Comparison of ENCODE assay signal across 22 cellular contexts in genomic region chr5:5306696-5307095, GRCh38.
A peak's percentile ranks its signal among the peaks of the same experiment; 100 is the strongest.
DNase-seq lines count a peak whose midpoint lies in the region; ATAC-seq and TF ChIP-seq lines count a peak whose summit lies in the region.
"Had no signal": no experiment of that assay in that cellular context is flagged by ENCODE, and none has a peak within 500 bp of the region (broad histone marks: within the 10 kb centered on the region; RNA-seq: fewer than 3 reads in every experiment).

No MANE protein-coding gene starts in this region.

- H3K9ac ChIP-seq in IMR-90 (ENCODE audit: low read depth, low read length) (no peak overlapping the region), endodermal cell (ENCODE audit: extremely low read depth, low read length, poor library complexity, severe bottlenecking) (no peak overlapping the region)
- H3K9ac ChIP-seq: parathyroid adenoma had no signal

- CTCF ChIA-PET in BJ (lab: Yijun Ruan, JAX): interaction anchor here (1.0 kb wide), 1 partner anchor 166 kb away, joined by 5 read pairs; the partner anchor contains the start of gene ADAMTS16
- CTCF ChIA-PET in IMR-90 (lab: Yijun Ruan, JAX): no interaction called here
- CTCF ChIA-PET in activated CD8-positive, alpha-beta memory T cell treated with anti-CD3 and anti-CD28 coated beads, Interleukin-2, amount 10 ng/mL, durations not matched to agents 7 days and 5 days (lab: Charles Lee): no interaction called here

- H2BK15ac ChIP-seq in IMR-90 (ENCODE audit: low read depth, low read length): no peak overlapping the region

- no peaks in the 10 kb centered on the region for H4K20me1 ChIP-seq in IMR-90 (ENCODE audit: insufficient read depth, low read length)

- H3K27me3 Mint-ChIP-seq in endodermal cell (ENCODE audit: insufficient read depth): no peaks in the 10 kb centered on the region
- H3K27me3 Mint-ChIP-seq in T-helper 2 cell treated with Interferon-gamma antibody and Interleukin-4, amounts not matched to agents 5 μg/mL and 100 μg/mL, for 36 hours (ENCODE audit: low read depth): no peaks in the 10 kb centered on the region
- H3K27me3 Mint-ChIP-seq in activated CD8-positive, alpha-beta memory T cell treated with anti-CD3 and anti-CD28 coated beads, Interleukin-2, amount 10 ng/mL, durations not matched to agents 7 days and 5 days: no peaks in the 10 kb centered on the region
- H3K27me3 Mint-ChIP-seq: activated B cell treated with CpG ODN at 0.5 μM for 24 hours had no signal

- no peak overlapping the region for H3K14ac ChIP-seq in IMR-90 (replicated peaks; ENCODE audit: low read depth, low read length)

- DNase-seq in BJ (ENCODE audit: low read depth) (peak; percentile 75), IMR-90 (peak; percentile 4), endodermal cell (peak; percentile 60), KBM-7 (no peak), NCI-H748 (lab: John Stamatoyannopoulos, UW; ENCODE audit: unreplicated experiment) (no peak)
- DNase-seq in T-helper 2 cell treated with Interferon-gamma antibody and Interleukin-4, amounts not matched to agents 5 μg/mL and 100 μg/mL, for 36 hours (ENCODE audit: low spot score): no peak
- no peak for DNase-seq in activated CD8-positive, alpha-beta memory T cell treated with anti-CD3 and anti-CD28 coated beads, Interleukin-2, amount 10 ng/mL, durations not matched to agents 7 days and 5 days
- DNase-seq: activated B cell treated with CpG ODN at 0.5 μM for 24 hours; activated gamma-delta T cell; AML-193; aorta; cortex of kidney; hypothalamus; MM.1S; NCI-H1930; NCI-H526 treated with DMSO at 0.1 percent for 48 hours; Peyer's patch; stimulated activated naive CD8-positive, alpha-beta T cell treated with anti-CD3 and anti-CD28 coated beads, Interleukin-15, Interleukin-2, amounts not matched to agents 100 U/mL and 50 U/mL, for 24 hours; T-helper 1 cell; upper lobe of right lung had no signal

- no peak overlapping the region for H4K8ac ChIP-seq in IMR-90 (ENCODE audit: low read depth in 2 of 2, low read length in 2 of 2)

- no peaks in the 10 kb centered on the region for H3K9me1 ChIP-seq in IMR-90 (ENCODE audit: insufficient read depth, low read length)

- H3K36me3 Mint-ChIP-seq in endodermal cell (ENCODE audit: low read depth): peaks cover 12% of the 10 kb centered on the region
- H3K36me3 Mint-ChIP-seq in T-helper 2 cell treated with Interferon-gamma antibody and Interleukin-4, amounts not matched to agents 5 μg/mL and 100 μg/mL, for 36 hours (ENCODE audit: low read depth): no peaks in the 10 kb centered on the region
- no peaks in the 10 kb centered on the region for H3K36me3 Mint-ChIP-seq in activated CD8-positive, alpha-beta memory T cell treated with anti-CD3 and anti-CD28 coated beads, Interleukin-2, amount 10 ng/mL, durations not matched to agents 7 days and 5 days

- no peak overlapping the region for H2AK9ac ChIP-seq in IMR-90 (replicated peaks; ENCODE audit: low read depth, low read length, poor library complexity)

- peaks cover 7% of the 10 kb centered on the region for H3K9me3 Mint-ChIP-seq in endodermal cell
- peaks cover 6% of the 10 kb centered on the region for H3K9me3 Mint-ChIP-seq in T-helper 2 cell treated with Interferon-gamma antibody and Interleukin-4, amounts not matched to agents 5 μg/mL and 100 μg/mL, for 36 hours
- H3K9me3 Mint-ChIP-seq in activated CD8-positive, alpha-beta memory T cell treated with anti-CD3 and anti-CD28 coated beads, Interleukin-2, amount 10 ng/mL, durations not matched to agents 7 days and 5 days (ENCODE audit: low read depth): peaks cover 8% of the 10 kb centered on the region

- intact Hi-C loops in IMR-90 (cut with micrococcal nuclease): no loop called here

- no peak overlapping the region for H3K4me3 Mint-ChIP-seq in endodermal cell
- H3K4me3 Mint-ChIP-seq in T-helper 2 cell treated with Interferon-gamma antibody and Interleukin-4, amounts not matched to agents 5 μg/mL and 100 μg/mL, for 36 hours: no peak overlapping the region
- H3K4me3 Mint-ChIP-seq in activated CD8-positive, alpha-beta memory T cell treated with anti-CD3 and anti-CD28 coated beads, Interleukin-2, amount 10 ng/mL, durations not matched to agents 7 days and 5 days: no peak overlapping the region
- H3K4me3 Mint-ChIP-seq: activated B cell treated with CpG ODN at 0.5 μM for 24 hours had no signal

- H2AFZ ChIP-seq in IMR-90 (replicated peaks; ENCODE audit: low read length, poor library complexity): peak overlapping the region; percentile 32
- H2AFZ ChIP-seq: parathyroid adenoma had no signal

- TF ChIP-seq POLR2A in IMR-90 (IDR thresholded peaks at IDR 0.05; ENCODE audit: low read depth, low read length): no peak

- H3K4me3 ChIP-seq in BJ (ENCODE audit: low read depth, low read length): no peak overlapping the region
- no peak overlapping the region for H3K4me3 ChIP-seq in IMR-90 (ENCODE audit: insufficient read depth, low read depth, low read length)
- H3K4me3 ChIP-seq in endodermal cell (ENCODE audit: low read length): no peak overlapping the region
- H3K4me3 ChIP-seq in mesodermal cell (ENCODE audit: extremely low read depth, insufficient read depth, low read length, poor library complexity, severe bottlenecking): no peak overlapping the region
- H3K4me3 ChIP-seq: Peyer's patch, upper lobe of right lung had no signal

- peak; percentile 32; the same call in 1 of the 2 replicates for ATAC-seq in IMR-90 (ENCODE audit: low read depth)
- ATAC-seq in activated CD8-positive, alpha-beta memory T cell treated with anti-CD3 and anti-CD28 coated beads, Interleukin-2, amount 10 ng/mL, durations not matched to agents 7 days and 5 days: no peak
- ATAC-seq: stimulated activated naive CD8-positive, alpha-beta T cell treated with anti-CD3 and anti-CD28 coated beads, Interleukin-15, Interleukin-2, amounts not matched to agents 100 U/mL and 50 U/mL, for 24 hours; upper lobe of right lung had no signal

- WGBS in IMR-90 (ENCODE audit: extremely low coverage in 2 of 2, insufficient read length in 1 of 2), 2 experiments: no CpG with 5 or more reads among the region's 7 CpGs
- WGBS in endodermal cell (ENCODE audit: insufficient coverage in 1 of 2, insufficient read length in 1 of 2), 2 experiments: 87 to 89% methylated on average over 4 to 7 of the region's 7 CpGs
- 94% methylated on average over 4 to 5 of the region's 7 CpGs for WGBS in mesodermal cell (ENCODE audit: insufficient coverage in 2 of 2), 2 experiments

- no peaks in the 10 kb centered on the region for H3K79me1 ChIP-seq in IMR-90 (ENCODE audit: low read depth in 1 of 2, low read length in 2 of 2)

- H4K91ac ChIP-seq in IMR-90 (ENCODE audit: insufficient read depth, low read depth, low read length): no peak overlapping the region

- no peaks in the 10 kb centered on the region; the same call in 1 of the 2 replicates for H3K27me3 ChIP-seq in BJ (ENCODE audit: control insufficient read depth, insufficient read depth, low read length)
- H3K27me3 ChIP-seq in IMR-90 (ENCODE audit: control insufficient read depth, insufficient read depth, low read length): no peaks in the 10 kb centered on the region
- H3K27me3 ChIP-seq in endodermal cell (ENCODE audit: control insufficient read depth, insufficient read depth, low read length, poor library complexity, severe bottlenecking): no peaks in the 10 kb centered on the region
- H3K27me3 ChIP-seq: Peyer's patch, upper lobe of right lung had no signal

- no peak overlapping the region for H3K56ac ChIP-seq in IMR-90 (ENCODE audit: extremely low read depth, insufficient read depth, low read length)

- H3K27ac ChIP-seq in IMR-90 (ENCODE audit: insufficient read depth, low read length) (no peak overlapping the region), endodermal cell (ENCODE audit: low read depth, low read length) (no peak overlapping the region), mesodermal cell (ENCODE audit: low read depth, low read length, severe bottlenecking) (peak overlapping the region; percentile 50)
- H3K27ac ChIP-seq: parathyroid adenoma, Peyer's patch, upper lobe of right lung had no signal

- no peaks in the 10 kb centered on the region for H3K4me1 ChIP-seq in IMR-90 (ENCODE audit: control insufficient read depth, insufficient read depth, low read length)
- no peaks in the 10 kb centered on the region for H3K4me1 ChIP-seq in endodermal cell (ENCODE audit: control insufficient read depth, insufficient read depth, low read length)
- H3K4me1 ChIP-seq in mesodermal cell (ENCODE audit: control insufficient read depth, insufficient read depth, low read length, poor library complexity, severe bottlenecking): peaks cover 19% of the 10 kb centered on the region
- H3K4me1 ChIP-seq: parathyroid adenoma, Peyer's patch, upper lobe of right lung had no signal

- TF ChIP-seq CTCF in BJ (IDR thresholded peaks at IDR 0.05; ENCODE audit: insufficient read depth, low read depth, low read length): no peak
- TF ChIP-seq CTCF in IMR-90 (conservative IDR thresholded peaks at IDR 0.05; ENCODE audit: low read depth, low read length): no peak
- TF ChIP-seq CTCF in endodermal cell (conservative IDR thresholded peaks at IDR 0.05): no peak

- no peak overlapping the region for H3K4ac ChIP-seq in IMR-90 (ENCODE audit: low read depth, low read length)

- H3K9me3 ChIP-seq in IMR-90 (ENCODE audit: control insufficient read depth, insufficient read depth, low read length): peaks cover 33% of the 10 kb centered on the region
- no peaks in the 10 kb centered on the region for H3K9me3 ChIP-seq in endodermal cell (ENCODE audit: control insufficient read depth, low read length)
- peaks cover 6% of the 10 kb centered on the region for H3K9me3 ChIP-seq in mesodermal cell (ENCODE audit: control insufficient read depth, low read length)

- no peak overlapping the region for H3K18ac ChIP-seq in IMR-90 (ENCODE audit: low read depth, low read length)

- no peaks in the 10 kb centered on the region for H3K4me1 Mint-ChIP-seq in endodermal cell
- no peaks in the 10 kb centered on the region for H3K4me1 Mint-ChIP-seq in T-helper 2 cell treated with Interferon-gamma antibody and Interleukin-4, amounts not matched to agents 5 μg/mL and 100 μg/mL, for 36 hours (ENCODE audit: low read depth)
- no peaks in the 10 kb centered on the region for H3K4me1 Mint-ChIP-seq in activated CD8-positive, alpha-beta memory T cell treated with anti-CD3 and anti-CD28 coated beads, Interleukin-2, amount 10 ng/mL, durations not matched to agents 7 days and 5 days
- H3K4me1 Mint-ChIP-seq: activated B cell treated with CpG ODN at 0.5 μM for 24 hours had no signal

- H3K36me3 ChIP-seq in BJ (ENCODE audit: control insufficient read depth, insufficient read depth, low read length) (no peaks in the 10 kb centered on the region), IMR-90 (ENCODE audit: control insufficient read depth, insufficient read depth, low read length) (no peaks in the 10 kb centered on the region), endodermal cell (ENCODE audit: control insufficient read depth, insufficient read depth, low read length) (no peaks in the 10 kb centered on the region), mesodermal cell (ENCODE audit: control insufficient read depth, insufficient read depth, low read length) (no peaks in the 10 kb centered on the region)
- H3K36me3 ChIP-seq: Peyer's patch, upper lobe of right lung had no signal

- no peak overlapping the region for H2BK5ac ChIP-seq in IMR-90 (ENCODE audit: low read depth, low read length, poor library complexity, severe bottlenecking)

- no peak overlapping the region for H2BK120ac ChIP-seq in IMR-90 (ENCODE audit: low read depth, low read length)

- no peak overlapping the region for H3K4me2 ChIP-seq in IMR-90 (ENCODE audit: low read depth, low read length)

- no TSS peak for BruUV-seq in IMR-90 (replicated peaks; lab: Mats Ljungman, UMichigan)

- dilution Hi-C loops in IMR-90 (cut with HindIII; ENCODE audit: low sequenced_read_pairs, unreplicated experiment): no loop called here

- in situ Hi-C loops in IMR-90 (cut with MboI; ENCODE audit: low sequenced_read_pairs) (no loop called here), KBM-7 (cut with MboI; ENCODE audit: low pct_unique_long_range_greater_than_20kb, low sequenced_read_pairs) (no loop called here)

- H3K23ac ChIP-seq in IMR-90 (ENCODE audit: low read depth, low read length): no peak overlapping the region

- H3K27ac Mint-ChIP-seq in endodermal cell: no peak overlapping the region
- no peak overlapping the region for H3K27ac Mint-ChIP-seq in T-helper 2 cell treated with Interferon-gamma antibody and Interleukin-4, amounts not matched to agents 5 μg/mL and 100 μg/mL, for 36 hours
- H3K27ac Mint-ChIP-seq in activated CD8-positive, alpha-beta memory T cell treated with anti-CD3 and anti-CD28 coated beads, Interleukin-2, amount 10 ng/mL, durations not matched to agents 7 days and 5 days: no peak overlapping the region
- H3K27ac Mint-ChIP-seq: activated B cell treated with CpG ODN at 0.5 μM for 24 hours had no signal

- no peak overlapping the region for H2AK5ac ChIP-seq in IMR-90 (ENCODE audit: low read depth, low read length)

- no peak overlapping the region for H2BK20ac ChIP-seq in IMR-90 (ENCODE audit: low read depth, low read length)

- TF ChIP-seq RAD21 in IMR-90 (IDR thresholded peaks at IDR 0.05; ENCODE audit: low read length): no peak

- H4K5ac ChIP-seq in IMR-90 (ENCODE audit: low read depth, low read length): no peak overlapping the region

- POLR2A ChIA-PET in BJ (lab: Charles Lee) (no interaction called here), IMR-90 (lab: Charles Lee; ENCODE audit: unreplicated experiment) (no interaction called here)

Comparison
In these comparisons a context has a peak if more than half of its experiments do, and no peak if none do; other contexts are left out.
1. DNase-seq: peak in BJ (single experiment), IMR-90 (single experiment) and endodermal cell (single experiment); none in KBM-7 (single experiment), NCI-H748 (single experiment), T-helper 2 cell treated with Interferon-gamma antibody and Interleukin-4, amounts not matched to agents 5 μg/mL and 100 μg/mL, for 36 hours (single experiment) and activated CD8-positive, alpha-beta memory T cell treated with anti-CD3 and anti-CD28 coated beads, Interleukin-2, amount 10 ng/mL, durations not matched to agents 7 days and 5 days (single experiment).